In the genomic region with DNA sequence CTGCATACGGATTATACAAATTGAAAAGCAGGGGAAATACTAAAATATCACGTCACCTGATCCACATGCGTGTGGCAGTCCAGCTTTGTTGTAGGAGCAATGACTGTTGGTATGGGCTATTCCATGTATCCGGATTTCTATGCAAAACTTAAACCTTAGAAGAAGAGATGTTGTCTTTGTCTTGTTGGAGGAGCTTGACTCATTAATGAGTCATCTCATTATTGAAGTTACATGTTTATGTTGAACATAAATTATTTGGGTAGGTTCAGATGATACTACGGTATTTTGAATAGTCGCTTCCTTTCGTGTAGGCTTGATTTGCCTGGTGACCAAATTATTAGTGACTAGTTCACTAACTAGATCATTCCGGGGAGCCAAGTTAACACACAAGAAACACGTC, we compare ENCODE assay signal across 11 cellular contexts. TPM values are rescaled to one million over a fixed set of nuclear protein-coding genes. Genes with fewer than 3 reads are reported as not detected.
A peak's percentile ranks its signal among the peaks of the same experiment; 100 is the strongest.
DNase-seq lines count a peak whose midpoint lies in the region; ATAC-seq and TF ChIP-seq lines count a peak whose summit lies in the region.
"Had no signal": no experiment of that assay in that cellular context is flagged by ENCODE, and none has a peak within 500 bp of the region (broad histone marks: within the 10 kb centered on the region; RNA-seq: fewer than 3 reads in every experiment).

No MANE protein-coding gene starts in this region.

- intact Hi-C loops in activated naive CD4-positive, alpha-beta T cell treated with anti-CD3 and anti-CD28 coated beads for 36 hours (cut with micrococcal nuclease) = loop anchor here (1.0 to 10.0 kb wide), 6 partner anchors 93 to 1138 kb away; a partner anchor contains a TSS
- intact Hi-C loops in esophagus muscularis mucosa (cut with DNase I) = loop anchor here (5.0 kb wide), 1 partner anchor 94 kb away; a partner anchor contains a TSS

- H3K9me3 ChIP-seq in SJSA1 (replicated peaks) (no peaks in the 10 kb centered on the region), esophagus muscularis mucosa (no peaks in the 10 kb centered on the region), subcutaneous abdominal adipose tissue (ENCODE audit: control insufficient read depth in 5 of 5, low read length in 5 of 5) (no peaks in the 10 kb centered on the region)
- H3K9me3 ChIP-seq: BLaER1, stomach had no signal

- H3K4me3 ChIP-seq in SJSA1 = no peak overlapping the region
- H3K4me3 ChIP-seq in esophagus muscularis mucosa = peak overlapping the region in 3 of 4 donors; percentile 82 to 93 (median 82)
- H3K4me3 ChIP-seq in subcutaneous abdominal adipose tissue (ENCODE audit: low read depth in 1 of 5, low read length in 5 of 5) = peak overlapping the region; percentile 74 to 98 (median 98)

- H3K27me3 Mint-ChIP-seq in activated naive CD4-positive, alpha-beta T cell treated with anti-CD3 and anti-CD28 coated beads for 36 hours (ENCODE audit: low read depth) = no peaks in the 10 kb centered on the region

- no peak overlapping the region for H3K27ac Mint-ChIP-seq in activated naive CD4-positive, alpha-beta T cell treated with anti-CD3 and anti-CD28 coated beads for 36 hours
- H3K27ac Mint-ChIP-seq in activated naive CD4-positive, alpha-beta T cell treated with anti-CD3 and anti-CD28 coated beads, Interleukin-2, amount 50 U/mL, for 72 hours = peak overlapping the region in 1 of 2 donors; percentile 98

- H3K4me1 Mint-ChIP-seq in activated naive CD4-positive, alpha-beta T cell treated with anti-CD3 and anti-CD28 coated beads for 36 hours (ENCODE audit: low read depth) = peaks cover 28% of the 10 kb centered on the region

- 0 out of 2 replicates have a peak, but pooled peaks cover 8% of the 10 kb centered on the region for H3K27me3 ChIP-seq in SJSA1 (replicated peaks)
- peaks cover 0 to 14% (median 0%) of the 10 kb centered on the region in 4 donors for H3K27me3 ChIP-seq in esophagus muscularis mucosa
- peaks cover 0 to 8% (median 0%) of the 10 kb centered on the region in 5 donors for H3K27me3 ChIP-seq in subcutaneous abdominal adipose tissue (ENCODE audit: control insufficient read depth in 5 of 5, insufficient read depth in 4 of 5, low read length in 5 of 5)
- H3K27me3 ChIP-seq: BLaER1 had no signal

- no peaks in the 10 kb centered on the region for H3K9me3 Mint-ChIP-seq in activated naive CD4-positive, alpha-beta T cell treated with anti-CD3 and anti-CD28 coated beads for 36 hours
- no peaks in the 10 kb centered on the region for H3K9me3 Mint-ChIP-seq in activated naive CD4-positive, alpha-beta T cell treated with anti-CD3 and anti-CD28 coated beads, Interleukin-2, amount 50 U/mL, for 72 hours

- no peak for TF ChIP-seq EP300 in esophagus muscularis mucosa (IDR thresholded peaks at IDR 0.05)

- TF ChIP-seq POLR2A in esophagus muscularis mucosa (IDR thresholded peaks at IDR 0.05; ENCODE audit: low read depth) = no peak

- CTCF ChIA-PET in activated naive CD4-positive, alpha-beta T cell treated with anti-CD3 and anti-CD28 coated beads for 36 hours (lab: Charles Lee) = interaction anchor here (0.6 to 5.8 kb wide), 15 partner anchors 9 to 430 kb away, joined by 3 to 43 read pairs (median 4); no protein-coding TSS in a partner anchor

- no peak for DNase-seq in activated naive CD4-positive, alpha-beta T cell treated with anti-CD3 and anti-CD28 coated beads for 36 hours
- no peak for DNase-seq in activated naive CD4-positive, alpha-beta T cell treated with anti-CD3 and anti-CD28 coated beads, Interleukin-2, amount 50 U/mL, for 72 hours (ENCODE audit: low spot score in 2 of 2)
- DNase-seq in SJSA1 (ENCODE audit: low read depth in 1 of 2, low spot score in 2 of 2) (peak in 1 of 2 experiments; percentile 76), esophagus muscularis mucosa (ENCODE audit: extremely low spot score) (no peak), NCI-H748 treated with DMSO at 0.1 percent for 48 hours (lab: John Stamatoyannopoulos, UW) (no peak), GF-D8 (lab: John Stamatoyannopoulos, UW) (no peak)

- H3K36me3 Mint-ChIP-seq in activated naive CD4-positive, alpha-beta T cell treated with anti-CD3 and anti-CD28 coated beads for 36 hours (ENCODE audit: low read depth) = peaks cover 13% of the 10 kb centered on the region
- H3K36me3 Mint-ChIP-seq in activated naive CD4-positive, alpha-beta T cell treated with anti-CD3 and anti-CD28 coated beads, Interleukin-2, amount 50 U/mL, for 72 hours = peaks cover 8 to 20% of the 10 kb centered on the region in 2 donors

- H3K4me3 Mint-ChIP-seq in activated naive CD4-positive, alpha-beta T cell treated with anti-CD3 and anti-CD28 coated beads for 36 hours = peak overlapping the region; percentile 90

- H3K4me1 ChIP-seq in SJSA1 (replicated peaks) (peaks cover 13% of the 10 kb centered on the region), esophagus muscularis mucosa (peaks cover 5 to 25% (median 22%) of the 10 kb centered on the region in 4 donors), subcutaneous abdominal adipose tissue (ENCODE audit: control insufficient read depth in 5 of 5, insufficient read depth in 5 of 5, low read length in 5 of 5) (peaks cover 0 to 20% (median 19%) of the 10 kb centered on the region in 5 donors)

- H3K36me3 ChIP-seq in SJSA1 (peaks cover 20% of the 10 kb centered on the region), esophagus muscularis mucosa (peaks cover 4 to 20% (median 13%) of the 10 kb centered on the region in 4 donors), subcutaneous abdominal adipose tissue (ENCODE audit: control insufficient read depth in 5 of 5, insufficient read depth in 5 of 5, low read length in 5 of 5) (peaks cover 2 to 18% (median 9%) of the 10 kb centered on the region in 5 donors)

- H3K27ac ChIP-seq in SJSA1 (peak overlapping the region; percentile 45), esophagus muscularis mucosa (replicated peaks in 1 of 4) (no peak overlapping the region), subcutaneous abdominal adipose tissue (ENCODE audit: low read depth, low read length) (no peak overlapping the region)

- 87% methylated on average over 9 of the region's 9 CpGs for WGBS in esophagus muscularis mucosa

- TF ChIP-seq CTCF in esophagus muscularis mucosa (IDR thresholded peaks at IDR 0.05) = no peak

- no peak for ATAC-seq in activated naive CD4-positive, alpha-beta T cell treated with anti-CD3 and anti-CD28 coated beads, Interleukin-2, amount 50 U/mL, for 72 hours
- ATAC-seq in GM18861 (IDR thresholded peaks at IDR 0.05; ENCODE audit: unreplicated experiment) = no peak

- H3K9ac ChIP-seq in subcutaneous abdominal adipose tissue (ENCODE audit: low read length in 5 of 5) = no peak overlapping the region

RNA-seq across cellular contexts. Expression of a gene that starts 0.8 kb away (rescaled TPM):
- 10 to 100 TPM; 36.4 to 37.0 TPM for total RNA-seq in activated naive CD4-positive, alpha-beta T cell treated with anti-CD3 and anti-CD28 coated beads for 36 hours
- 10 to 100 TPM; 22.0 to 33.9 TPM for total RNA-seq in activated naive CD4-positive, alpha-beta T cell treated with anti-CD3 and anti-CD28 coated beads, Interleukin-2, amount 50 U/mL, for 72 hours
- total RNA-seq in SJSA1 (2014; rRNA removed; shearing (Covaris generic)) = 47.7 and 50.9 TPM in 2 replicates
- 10 to 100 TPM; 10.3 to 19.1 (median 11.1) TPM for total RNA-seq in esophagus muscularis mucosa

RNA-seq across cellular contexts. Expression of a gene that starts 25.7 kb away (rescaled TPM):
- total RNA-seq in activated naive CD4-positive, alpha-beta T cell treated with anti-CD3 and anti-CD28 coated beads for 36 hours = not detected
- total RNA-seq in activated naive CD4-positive, alpha-beta T cell treated with anti-CD3 and anti-CD28 coated beads, Interleukin-2, amount 50 U/mL, for 72 hours = not detected
- total RNA-seq in SJSA1 (2014; rRNA removed; shearing (Covaris generic)) = not detected in 2 replicates
- total RNA-seq in esophagus muscularis mucosa = not detected
- total RNA-seq: glomerular endothelial cell, stomach had no signal
